Comparison of ENCODE assay signal across 1 cellular context in the genomic region with DNA sequence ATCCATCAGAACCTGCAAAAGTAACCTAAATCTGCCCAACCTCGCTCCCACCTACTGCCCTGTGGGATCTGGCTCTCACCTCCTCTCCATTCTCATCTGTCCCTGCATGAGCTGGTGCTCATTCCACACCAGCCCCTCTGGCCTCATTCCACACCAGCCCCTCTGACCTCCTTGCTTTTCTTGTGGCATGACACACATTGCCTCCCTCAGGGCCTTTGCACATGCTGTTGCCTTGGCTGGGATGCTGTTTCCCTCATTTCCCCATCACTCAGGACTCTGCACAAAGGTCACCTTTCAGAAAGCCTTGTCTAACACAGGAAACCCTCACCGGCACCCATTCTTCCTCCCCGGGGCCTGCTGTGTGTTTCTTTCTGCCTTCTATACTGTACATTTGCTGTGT.
TF ChIP-seq lines count a peak whose summit lies in the region.

No MANE protein-coding gene starts in this region.

TF ChIP-seq in K562, 482 proteins besides CTCF, POLR2A, EP300 and RAD21 (continued from another document):
- no peak for TF ChIP-seq KLF16 (IDR thresholded peaks at IDR 0.05)
- TF ChIP-seq SIN3A (IDR thresholded peaks at IDR 0.05; ENCODE audit: borderline replicate concordance in 2 of 2, control insufficient read depth in 1 of 2, low read depth in 2 of 2, low read length in 2 of 2), result no peak
- TF ChIP-seq, protein P1, sequence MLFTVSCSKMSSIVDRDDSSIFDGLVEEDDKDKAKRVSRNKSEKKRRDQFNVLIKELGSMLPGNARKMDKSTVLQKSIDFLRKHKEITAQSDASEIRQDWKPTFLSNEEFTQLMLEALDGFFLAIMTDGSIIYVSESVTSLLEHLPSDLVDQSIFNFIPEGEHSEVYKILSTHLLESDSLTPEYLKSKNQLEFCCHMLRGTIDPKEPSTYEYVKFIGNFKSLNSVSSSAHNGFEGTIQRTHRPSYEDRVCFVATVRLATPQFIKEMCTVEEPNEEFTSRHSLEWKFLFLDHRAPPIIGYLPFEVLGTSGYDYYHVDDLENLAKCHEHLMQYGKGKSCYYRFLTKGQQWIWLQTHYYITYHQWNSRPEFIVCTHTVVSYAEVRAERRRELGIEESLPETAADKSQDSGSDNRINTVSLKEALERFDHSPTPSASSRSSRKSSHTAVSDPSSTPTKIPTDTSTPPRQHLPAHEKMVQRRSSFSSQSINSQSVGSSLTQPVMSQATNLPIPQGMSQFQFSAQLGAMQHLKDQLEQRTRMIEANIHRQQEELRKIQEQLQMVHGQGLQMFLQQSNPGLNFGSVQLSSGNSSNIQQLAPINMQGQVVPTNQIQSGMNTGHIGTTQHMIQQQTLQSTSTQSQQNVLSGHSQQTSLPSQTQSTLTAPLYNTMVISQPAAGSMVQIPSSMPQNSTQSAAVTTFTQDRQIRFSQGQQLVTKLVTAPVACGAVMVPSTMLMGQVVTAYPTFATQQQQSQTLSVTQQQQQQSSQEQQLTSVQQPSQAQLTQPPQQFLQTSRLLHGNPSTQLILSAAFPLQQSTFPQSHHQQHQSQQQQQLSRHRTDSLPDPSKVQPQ (CRISPR knock-in tag; IDR thresholded peaks at IDR 0.05; ENCODE audit: borderline replicate concordance), result no peak
- no peak for TF ChIP-seq ESRRA (IDR thresholded peaks at IDR 0.05; ENCODE audit: borderline replicate concordance, low read depth)
- TF ChIP-seq NCOA4 (IDR thresholded peaks at IDR 0.05; ENCODE audit: partially characterized antibody), result no peak
- no peak for TF ChIP-seq ZNF41 (CRISPR knock-in tag; conservative IDR thresholded peaks at IDR 0.05)
- peak; percentile 54 for TF ChIP-seq RBM25 (IDR thresholded peaks at IDR 0.05; ENCODE audit: low read depth, low read length, severe bottlenecking)
- TF ChIP-seq RFX1 (IDR thresholded peaks at IDR 0.05), result no peak
- no peak for TF ChIP-seq YBX1 (IDR thresholded peaks at IDR 0.05)
- TF ChIP-seq BCOR (IDR thresholded peaks at IDR 0.05), result peak; percentile 65
- no peak for TF ChIP-seq ZBTB49 (CRISPR knock-in tag; IDR thresholded peaks at IDR 0.05; ENCODE audit: borderline replicate concordance)
- no peak for TF ChIP-seq IFI16 (CRISPR knock-in tag; IDR thresholded peaks at IDR 0.05)
- TF ChIP-seq CBFB (CRISPR knock-in tag; IDR thresholded peaks at IDR 0.05), result no peak
- TF ChIP-seq RBFOX2 (IDR thresholded peaks at IDR 0.05; ENCODE audit: low read depth, low read length), result no peak
